In genomic region chr5:179343021-179343781, GRCh38 we compare ENCODE assay signal across 8 cellular contexts. TPM values are rescaled to one million over a fixed set of nuclear protein-coding genes. Genes with fewer than 3 reads are reported as not detected.
A peak's percentile ranks its signal among the peaks of the same experiment; 100 is the strongest.
DNase-seq lines count a peak whose midpoint lies in the region; TF ChIP-seq lines count a peak whose summit lies in the region.

No MANE protein-coding gene starts in this region.

- H3K27me3 Mint-ChIP-seq in neural progenitor cell (ENCODE audit: insufficient read depth, low read depth) = peaks cover 49% of the 10 kb centered on the region

- H3K36me3 ChIP-seq in BE2C = no peaks in the 10 kb centered on the region
- H3K36me3 ChIP-seq in MG63 = peaks cover 50% of the 10 kb centered on the region
- H3K36me3 ChIP-seq in neural progenitor cell = no peaks in the 10 kb centered on the region

- no peaks in the 10 kb centered on the region for H3K79me2 ChIP-seq in neural progenitor cell (ENCODE audit: low read depth)

- H3K27ac Mint-ChIP-seq in neural progenitor cell = peak overlapping the region; percentile 82

- TF ChIP-seq CTCF in BE2C (IDR thresholded peaks at IDR 0.05; ENCODE audit: low read depth, low read length) (no peak), fibroblast of the aortic adventitia (IDR thresholded peaks at IDR 0.05; ENCODE audit: insufficient read depth, low read length) (no peak), neural progenitor cell (IDR thresholded peaks at IDR 0.05) (no peak)

- no peaks in the 10 kb centered on the region for H3K9me3 Mint-ChIP-seq in neural progenitor cell

- H3K27me3 ChIP-seq in BE2C (peaks cover 58% of the 10 kb centered on the region), MG63 (no peaks in the 10 kb centered on the region), neural progenitor cell (peaks cover 66% of the 10 kb centered on the region)

- H3K4me3 ChIP-seq in BE2C (ENCODE audit: low read depth, low read length) (peak overlapping the region; percentile 44; the same call in 1 of the 2 replicates), MG63 (peak overlapping the region; percentile 95), fibroblast of the aortic adventitia (ENCODE audit: low read depth, low read length) (peak overlapping the region; percentile 86), neural progenitor cell (peak overlapping the region; percentile 71)

- no peak overlapping the region for H3K27ac ChIP-seq in neural progenitor cell

- H3K9me3 ChIP-seq in BE2C = no peaks in the 10 kb centered on the region
- H3K9me3 ChIP-seq in MG63 = no peaks in the 10 kb centered on the region
- no peaks in the 10 kb centered on the region for H3K9me3 ChIP-seq in neural progenitor cell (ENCODE audit: low read depth)

- peak overlapping the region; percentile 96 for H3K4me2 ChIP-seq in neural progenitor cell

- H3K36me3 Mint-ChIP-seq in neural progenitor cell = no peaks in the 10 kb centered on the region

- peak overlapping the region; percentile 86 for H3K4me3 Mint-ChIP-seq in neural progenitor cell

- H3K4me1 Mint-ChIP-seq in neural progenitor cell = peaks cover 12% of the 10 kb centered on the region

- no peak for DNase-seq in BE2C
- peak; percentile 88 for DNase-seq in MG63
- peak; percentile 16 for DNase-seq in fibroblast of the aortic adventitia (ENCODE audit: low read depth)
- DNase-seq in neural progenitor cell (ENCODE audit: low spot score) = peak; percentile 52
- DNase-seq in cerebellar cortex (ENCODE audit: low spot score) = no peak
- no peak for DNase-seq in NCI-H345 (lab: John Stamatoyannopoulos, UW)
- DNase-seq in GDM1 (lab: John Stamatoyannopoulos, UW) = no peak
- DNase-seq in T-helper 9 cell = no peak

- H3K9ac ChIP-seq in neural progenitor cell = no peak overlapping the region

- peak overlapping the region; percentile 35 for H2AFZ ChIP-seq in neural progenitor cell (replicated peaks)

- H3K4me1 ChIP-seq in BE2C (no peaks in the 10 kb centered on the region), neural progenitor cell (peaks cover 8% of the 10 kb centered on the region)

- H3F3A ChIP-seq in neural progenitor cell (ENCODE audit: low read depth) = peaks cover 20% of the 10 kb centered on the region

- peaks cover 16% of the 10 kb centered on the region for H4K20me1 ChIP-seq in neural progenitor cell (ENCODE audit: low read depth)

RNA-seq across cellular contexts. Expression of gene ADAMTS2, which starts 2.1 kb away (rescaled TPM):
- 0.49 TPM for polyA plus RNA-seq in BE2C (2012; ENCODE audit: insufficient read depth, insufficient read length, low read depth)
- total RNA-seq in MG63 (2014; rRNA removed; shearing (Covaris generic); ENCODE audit: low replicate concordance) = 88.7 and 141 TPM in 2 replicates
- total RNA-seq in fibroblast of the aortic adventitia (ENCODE audit: low replicate concordance) (25.8 and 66.6 TPM in 2 replicates), neural progenitor cell (ENCODE audit: low replicate concordance) (1.2 and 3.0 TPM in 2 replicates)

Comparison
In these comparisons a context has a peak if more than half of its experiments do, and no peak if none do; other contexts are left out.
1. DNase-seq: peak in MG63 (single experiment), fibroblast of the aortic adventitia (single experiment) and neural progenitor cell (single experiment); none in BE2C (single experiment), cerebellar cortex (single experiment), NCI-H345 (single experiment), GDM1 (single experiment) and T-helper 9 cell (single experiment).
2. H3K4me3 ChIP-seq: peak in every context shown above with its lines; median percentile 95 in MG63; 86 in fibroblast of the aortic adventitia; 71 in neural progenitor cell; 44 in BE2C.